Comparison of ENCODE assay signal across 9 cellular contexts in the genomic region with DNA sequence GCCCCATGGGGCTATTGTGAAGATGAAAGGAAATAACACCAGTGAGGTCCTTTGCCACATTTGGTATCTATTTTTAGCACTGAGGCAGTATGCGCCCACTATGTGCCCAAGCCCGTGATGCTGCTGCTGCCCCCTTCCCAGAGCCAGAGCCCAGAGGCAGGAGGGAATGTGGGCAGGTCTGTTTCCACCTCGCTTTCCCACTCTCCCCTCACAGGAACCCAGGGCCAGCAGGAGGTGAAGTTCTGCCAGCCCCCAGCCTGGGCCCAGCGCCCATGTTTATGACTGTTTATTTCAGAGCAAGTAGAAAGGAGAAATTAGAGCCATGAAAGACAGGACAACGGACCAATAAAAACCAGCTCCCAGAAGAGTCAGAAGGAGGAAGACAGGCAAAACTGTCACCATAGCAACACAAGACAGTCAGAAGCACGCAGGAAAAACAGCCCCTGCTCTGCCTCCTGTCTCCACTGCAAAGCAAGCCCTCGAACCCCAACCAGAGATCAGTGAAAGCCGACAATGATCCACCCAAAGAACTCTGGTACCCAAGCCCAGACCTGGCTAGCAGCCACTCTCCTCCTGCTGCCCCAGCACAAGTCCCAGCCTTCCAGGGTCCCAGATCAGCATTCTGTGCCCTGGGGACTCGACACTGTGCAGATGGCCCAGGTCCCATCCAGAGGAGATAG. TPM values are rescaled to one million over a fixed set of nuclear protein-coding genes. Genes with fewer than 3 reads are reported as not detected.
DNase-seq lines count a peak whose midpoint lies in the region; ATAC-seq, FAIRE-seq and TF ChIP-seq lines count a peak whose summit lies in the region.
"Had no signal": no experiment of that assay in that cellular context is flagged by ENCODE, and none has a peak within 500 bp of the region (broad histone marks: within the 10 kb centered on the region; RNA-seq: fewer than 3 reads in every experiment).

No MANE protein-coding gene starts in this region.

- H3K9me3 Mint-ChIP-seq in activated CD4-positive, alpha-beta T cell treated with anti-CD3 and anti-CD28 coated beads, Interleukin-2, amount 10 ng/mL, durations not matched to agents 24 days and 14 days = no peaks in the 10 kb centered on the region

- H3K4me1 Mint-ChIP-seq in activated CD4-positive, alpha-beta T cell treated with anti-CD3 and anti-CD28 coated beads, Interleukin-2, amount 10 ng/mL, durations not matched to agents 24 days and 14 days = peaks cover 24% of the 10 kb centered on the region

- H3K27ac ChIP-seq in OCI-LY7 (ENCODE audit: low read depth, low read length, poor library complexity, severe bottlenecking) (peak overlapping the region; percentile 15), mesendoderm (ENCODE audit: low read depth, low read length) (no peak overlapping the region), tibial artery (peak overlapping the region; percentile 32 to 63)

- H3K4me3 ChIP-seq in OCI-LY7 (ENCODE audit: low read depth, low read length, poor library complexity, severe bottlenecking) (peak overlapping the region; percentile 78), mesendoderm (ENCODE audit: low read length) (no peak overlapping the region), tibial artery (peak overlapping the region; percentile 56 to 63)

- H3K79me2 ChIP-seq in OCI-LY7 (ENCODE audit: insufficient read depth, low read depth, low read length) (peaks cover 6% of the 10 kb centered on the region; the same call in 1 of the 2 replicates), mesendoderm (ENCODE audit: control insufficient read depth, insufficient read depth, low read length) (no peaks in the 10 kb centered on the region)

- no peak for ATAC-seq in GM19467 (IDR thresholded peaks at IDR 0.05; ENCODE audit: unreplicated experiment)

- CTCF ChIA-PET in OCI-LY7 (lab: Charles Lee; ENCODE audit: unreplicated experiment) = interaction anchor here (0.6 to 14.7 kb wide), 2 partner anchors 38 to 95 kb away, joined by 3 to 149 read pairs; no protein-coding TSS in a partner anchor

- TF ChIP-seq CTCF in OCI-LY7 (conservative IDR thresholded peaks at IDR 0.05; ENCODE audit: low read length) (no peak), tibial artery (IDR thresholded peaks at IDR 0.05) (no peak)

- no peaks in the 10 kb centered on the region for H3K36me3 ChIP-seq in OCI-LY7 (ENCODE audit: insufficient read depth, low read length)
- H3K36me3 ChIP-seq in mesendoderm (ENCODE audit: control insufficient read depth, insufficient read depth, low read length) = no peaks in the 10 kb centered on the region
- no peaks in the 10 kb centered on the region for H3K36me3 ChIP-seq in tibial artery

- no peak overlapping the region for H2BK5ac ChIP-seq in mesendoderm (ENCODE audit: low read length)

- H3K9me3 ChIP-seq in OCI-LY7 (ENCODE audit: low read length) (no peaks in the 10 kb centered on the region), tibial artery (no peaks in the 10 kb centered on the region)

- H3K18ac ChIP-seq in mesendoderm (ENCODE audit: low read length) = no peak overlapping the region

- no peak overlapping the region for H2AK5ac ChIP-seq in mesendoderm (ENCODE audit: low read length)

- H3K4me1 ChIP-seq in OCI-LY7 (ENCODE audit: insufficient read depth, low read length, poor library complexity, severe bottlenecking) (peaks cover 75% of the 10 kb centered on the region), mesendoderm (ENCODE audit: control insufficient read depth, low read depth, low read length) (peaks cover 2% of the 10 kb centered on the region), tibial artery (peaks cover 0 to 23% (median 15%) of the 10 kb centered on the region in 4 donors)

- intact Hi-C loops in activated CD4-positive, alpha-beta T cell treated with anti-CD3 and anti-CD28 coated beads, Interleukin-2, amount 10 ng/mL, durations not matched to agents 24 days and 14 days (cut with micrococcal nuclease) = no loop called here
- intact Hi-C loops in OCI-LY7 (cut with micrococcal nuclease; ENCODE audit: unreplicated experiment) (no loop called here), tibial artery (cut with DNase I; ENCODE audit: low total_unique reads) (no loop called here)

- peak overlapping the region; percentile 2; the same call in 1 of the 2 replicates for H2AFZ ChIP-seq in OCI-LY7 (ENCODE audit: low read length)

- H3K56ac ChIP-seq in mesendoderm (ENCODE audit: low read length) = no peak overlapping the region

- H3K4me3 Mint-ChIP-seq in activated CD4-positive, alpha-beta T cell treated with anti-CD3 and anti-CD28 coated beads, Interleukin-2, amount 10 ng/mL, durations not matched to agents 24 days and 14 days = peak overlapping the region; percentile 77

- no peak overlapping the region for H2BK15ac ChIP-seq in mesendoderm (replicated peaks; ENCODE audit: low read depth)

- H4K5ac ChIP-seq in mesendoderm (ENCODE audit: low read length) = no peak overlapping the region

- no TSS peak for BruUV-seq in OCI-LY7 (replicated peaks; lab: Mats Ljungman, UMichigan)

- H3K27me3 Mint-ChIP-seq in activated CD4-positive, alpha-beta T cell treated with anti-CD3 and anti-CD28 coated beads, Interleukin-2, amount 10 ng/mL, durations not matched to agents 24 days and 14 days = peaks cover 34% of the 10 kb centered on the region

- peak overlapping the region; percentile 52 for H3K27ac Mint-ChIP-seq in activated CD4-positive, alpha-beta T cell treated with anti-CD3 and anti-CD28 coated beads, Interleukin-2, amount 10 ng/mL, durations not matched to agents 24 days and 14 days

- no peak for FAIRE-seq in GM19239 (lab: Jason Lieb, UNC)
- FAIRE-seq: G401.6 had no signal

- peak; percentile 66 for DNase-seq in activated CD4-positive, alpha-beta T cell treated with anti-CD3 and anti-CD28 coated beads, Interleukin-2, amount 10 ng/mL, durations not matched to agents 24 days and 14 days
- DNase-seq in activated CD4-positive, alpha-beta T cell treated with anti-CD3 and anti-CD28 coated beads, Interleukin-2, amount 50 U/mL, for 4 hours = no peak
- DNase-seq in OCI-LY7 (ENCODE audit: low spot score) (peak; percentile 75), ecto neural progenitor cell (ENCODE audit: low spot score) (peak; percentile 61), mesendoderm (peak; percentile 75), tibial artery (peak in 1 of 2 donors; percentile 48), GM19239 (ENCODE audit: insufficient read length, low spot score) (no peak)

- no peaks in the 10 kb centered on the region for H3K79me1 ChIP-seq in mesendoderm (ENCODE audit: low read length)

- H3K36me3 Mint-ChIP-seq in activated CD4-positive, alpha-beta T cell treated with anti-CD3 and anti-CD28 coated beads, Interleukin-2, amount 10 ng/mL, durations not matched to agents 24 days and 14 days (ENCODE audit: low read depth) = no peaks in the 10 kb centered on the region

- no peak overlapping the region for H3K9ac ChIP-seq in mesendoderm (ENCODE audit: low read length)

- WGBS in mesendoderm (ENCODE audit: extremely low coverage, insufficient coverage, low lambda C conversion rate) = no CpG with 5 or more reads among the region's 9 CpGs

- no peak overlapping the region for H2BK120ac ChIP-seq in mesendoderm (ENCODE audit: low read depth, low read length)

- H3K27me3 ChIP-seq in mesendoderm (ENCODE audit: insufficient read depth, low read length, poor library complexity) (no peaks in the 10 kb centered on the region), tibial artery (peaks cover 0 to 17% of the 10 kb centered on the region in 2 donors)

- no peak overlapping the region for H4K8ac ChIP-seq in mesendoderm (ENCODE audit: low read depth, low read length)

- peak overlapping the region; percentile 83 for H3K4me2 ChIP-seq in OCI-LY7 (ENCODE audit: low read length)
- H3K4me2 ChIP-seq in mesendoderm (ENCODE audit: low read length) = no peak overlapping the region

- no peak overlapping the region for H3K23ac ChIP-seq in mesendoderm (ENCODE audit: low read length)

- H3K4ac ChIP-seq in mesendoderm (ENCODE audit: low read depth, low read length) = no peak overlapping the region

- no peaks in the 10 kb centered on the region for H3K9me2 ChIP-seq in OCI-LY7 (ENCODE audit: insufficient read depth, low read length)

- no peaks in the 10 kb centered on the region for H4K20me1 ChIP-seq in OCI-LY7 (ENCODE audit: insufficient read depth, low read length)

- POLR2A ChIA-PET in OCI-LY7 (lab: Charles Lee) = interaction anchor here (0.6 to 17.9 kb wide), 6 partner anchors 8 to 36 kb away, joined by 3 to 414 read pairs (median 4); no protein-coding TSS in a partner anchor

RNA-seq across cellular contexts. Expression of a gene that starts 1.4 kb away (rescaled TPM):
- total RNA-seq in activated CD4-positive, alpha-beta T cell treated with anti-CD3 and anti-CD28 coated beads, Interleukin-2, amount 10 ng/mL, durations not matched to agents 24 days and 14 days = 1.7 and 1.8 TPM in 2 replicates
- total RNA-seq in OCI-LY7 (2014; rRNA removed; shearing (Covaris generic)) = 2.6 and 5.0 TPM in 2 replicates
- total RNA-seq in OCI-LY7 (2022) = 11.7 and 13.4 TPM in 2 replicates
- 1.4 TPM for polyA plus RNA-seq in mesendoderm (2013, experiment 1 of 2)
- polyA plus RNA-seq in mesendoderm (2013, experiment 2 of 2) = 1.4 TPM

Comparison
In these comparisons a context has a peak if more than half of its experiments do, and no peak if none do; other contexts are left out.
1. DNase-seq: peak in activated CD4-positive, alpha-beta T cell treated with anti-CD3 and anti-CD28 coated beads, Interleukin-2, amount 10 ng/mL, durations not matched to agents 24 days and 14 days (single experiment), OCI-LY7 (single experiment), ecto neural progenitor cell (single experiment) and mesendoderm (single experiment); none in activated CD4-positive, alpha-beta T cell treated with anti-CD3 and anti-CD28 coated beads, Interleukin-2, amount 50 U/mL, for 4 hours (0 of 2) and GM19239 (single experiment).